In the genomic region with DNA sequence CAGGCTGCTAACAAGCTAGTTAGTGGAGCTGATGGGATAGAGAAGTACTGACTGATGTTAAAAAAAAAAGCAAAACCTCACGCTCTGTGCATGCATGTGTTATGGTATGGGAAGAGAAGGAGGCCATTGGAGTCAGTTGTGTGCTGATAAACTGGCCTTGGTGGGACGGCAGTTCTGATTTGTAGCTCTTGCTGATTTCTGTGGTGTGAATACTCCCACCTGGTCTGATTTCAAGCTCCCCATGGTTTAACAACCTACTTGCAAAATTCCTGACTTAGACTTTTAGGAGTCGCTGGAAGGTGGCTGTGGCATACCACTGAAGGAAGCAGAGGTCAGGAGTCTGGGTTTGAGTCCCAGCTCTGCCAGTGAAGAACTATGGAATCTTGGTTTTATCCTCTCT, we compare ENCODE assay signal across 13 cellular contexts. TPM values are rescaled to one million over a fixed set of nuclear protein-coding genes. Genes with fewer than 3 reads are reported as not detected.
DNase-seq lines count a peak whose midpoint lies in the region; ATAC-seq and TF ChIP-seq lines count a peak whose summit lies in the region.
"Had no signal": no experiment of that assay in that cellular context is flagged by ENCODE, and none has a peak within 500 bp of the region (broad histone marks: within the 10 kb centered on the region; RNA-seq: fewer than 3 reads in every experiment).

No MANE protein-coding gene starts in this region.

- H3K36me3 Mint-ChIP-seq in GM23338 (ENCODE audit: low read depth): no peaks in the 10 kb centered on the region

- no peaks in the 10 kb centered on the region for H3K9me3 Mint-ChIP-seq in GM23338

- ATAC-seq in GM23338 (no peak), GM21360 (IDR thresholded peaks at IDR 0.05; ENCODE audit: unreplicated experiment) (no peak), GM19023 (IDR thresholded peaks at IDR 0.05; ENCODE audit: unreplicated experiment) (no peak)

- no peak for TF ChIP-seq POLR2A in sigmoid colon (IDR thresholded peaks at IDR 0.05)

- DNase-seq in GM23338 (ENCODE audit: low spot score) (no peak), mesenteric fat pad (ENCODE audit: low spot score) (peak; percentile 28), sigmoid colon (peak; percentile 18), HuH-7 (ENCODE audit: low spot score) (no peak)
- DNase-seq: ACHN; CD4-positive, alpha-beta memory T cell; DMS153; GDM1 had no signal

- peak overlapping the region; percentile 59; the same call in 1 of the 2 replicates for H3K27ac Mint-ChIP-seq in GM23338

- H3K27me3 Mint-ChIP-seq in GM23338 (ENCODE audit: insufficient read depth, low read depth, poor library complexity): peaks cover 5% of the 10 kb centered on the region
- H3K27me3 Mint-ChIP-seq: CD4-positive, alpha-beta memory T cell had no signal

- no peaks in the 10 kb centered on the region for H3F3A ChIP-seq in GM23338 (replicated peaks; ENCODE audit: low read depth)

- no peak for TF ChIP-seq CTCF in GM23338 (conservative IDR thresholded peaks at IDR 0.05; ENCODE audit: low read depth in 2 of 2)
- no peak for TF ChIP-seq CTCF in KMS-11 (conservative IDR thresholded peaks at IDR 0.05; ENCODE audit: low read depth, low read length)
- no peak for TF ChIP-seq CTCF in sigmoid colon (IDR thresholded peaks at IDR 0.05)

- intact Hi-C loops in sigmoid colon (cut with DNase I): no loop called here

- H2AFZ ChIP-seq in GM23338 (no peak overlapping the region), KMS-11 (ENCODE audit: low read depth) (no peak overlapping the region)

- H3K4me1 Mint-ChIP-seq in GM23338: peaks cover 22% of the 10 kb centered on the region

- peaks cover 7% of the 10 kb centered on the region; the same call in 1 of the 2 replicates for H3K79me2 ChIP-seq in GM23338 (replicated peaks; ENCODE audit: insufficient read depth)
- H3K79me2 ChIP-seq in KMS-11 (ENCODE audit: insufficient read depth, low read depth): peaks cover 83% of the 10 kb centered on the region

- H3K27ac ChIP-seq in GM23338 (ENCODE audit: low read depth) (no peak overlapping the region), KMS-11 (no peak overlapping the region), sigmoid colon (no peak overlapping the region)
- H3K27ac ChIP-seq: C4-2B had no signal

- H4K20me1 ChIP-seq in GM23338 (replicated peaks; ENCODE audit: insufficient read depth) (no peaks in the 10 kb centered on the region), KMS-11 (ENCODE audit: insufficient read depth) (no peaks in the 10 kb centered on the region)

- H3K4me3 Mint-ChIP-seq in GM23338: no peak overlapping the region

- 95 to 96% methylated on average over 3 of the region's 3 CpGs for WGBS in sigmoid colon, 2 donors

- H3K4me2 ChIP-seq in GM23338 (no peak overlapping the region), KMS-11 (0 out of 2 replicates have a peak overlapping the region, but pooled peaks have one; percentile 75)

- TF ChIP-seq EP300 in sigmoid colon (IDR thresholded peaks at IDR 0.05): no peak

- H3K9me2 ChIP-seq in GM23338 (ENCODE audit: insufficient read depth): no peaks in the 10 kb centered on the region

- H3K36me3 ChIP-seq in GM23338 (ENCODE audit: insufficient read depth) (no peaks in the 10 kb centered on the region), KMS-11 (ENCODE audit: insufficient read depth) (no peaks in the 10 kb centered on the region; the same call in 1 of the 2 replicates), sigmoid colon (no peaks in the 10 kb centered on the region)
- H3K36me3 ChIP-seq: HAP-1 had no signal

- no peaks in the 10 kb centered on the region for H3K9me3 ChIP-seq in sigmoid colon
- H3K9me3 ChIP-seq: HAP-1 had no signal

- H3K27me3 ChIP-seq in GM23338 (ENCODE audit: insufficient read depth) (no peaks in the 10 kb centered on the region), KMS-11 (ENCODE audit: insufficient read depth, low read depth) (no peaks in the 10 kb centered on the region), sigmoid colon (no peaks in the 10 kb centered on the region)

- H3K4me1 ChIP-seq in GM23338 (ENCODE audit: insufficient read depth): peaks cover 16% of the 10 kb centered on the region
- H3K4me1 ChIP-seq in KMS-11 (ENCODE audit: low read depth, poor library complexity, severe bottlenecking): peaks cover 71% of the 10 kb centered on the region
- peaks cover 0 to 5% (median 0%) of the 10 kb centered on the region in 4 donors for H3K4me1 ChIP-seq in sigmoid colon

- H3K9ac ChIP-seq in KMS-11: no peak overlapping the region

- H3K4me3 ChIP-seq in GM23338: no peak overlapping the region
- no peak overlapping the region for H3K4me3 ChIP-seq in KMS-11 (IDR thresholded peaks at IDR 0.05; ENCODE audit: insufficient read depth, low read depth, low read length)
- no peak overlapping the region for H3K4me3 ChIP-seq in sigmoid colon
- H3K4me3 ChIP-seq: HAP-1 had no signal

TF ChIP-seq in GM23338, 12 proteins besides CTCF, POLR2A, EP300 and RAD21:
- TF ChIP-seq ZNF331 (CRISPR knock-in tag; IDR thresholded peaks at IDR 0.05; ENCODE audit: low read depth): no peak
- TF ChIP-seq, protein P1, sequence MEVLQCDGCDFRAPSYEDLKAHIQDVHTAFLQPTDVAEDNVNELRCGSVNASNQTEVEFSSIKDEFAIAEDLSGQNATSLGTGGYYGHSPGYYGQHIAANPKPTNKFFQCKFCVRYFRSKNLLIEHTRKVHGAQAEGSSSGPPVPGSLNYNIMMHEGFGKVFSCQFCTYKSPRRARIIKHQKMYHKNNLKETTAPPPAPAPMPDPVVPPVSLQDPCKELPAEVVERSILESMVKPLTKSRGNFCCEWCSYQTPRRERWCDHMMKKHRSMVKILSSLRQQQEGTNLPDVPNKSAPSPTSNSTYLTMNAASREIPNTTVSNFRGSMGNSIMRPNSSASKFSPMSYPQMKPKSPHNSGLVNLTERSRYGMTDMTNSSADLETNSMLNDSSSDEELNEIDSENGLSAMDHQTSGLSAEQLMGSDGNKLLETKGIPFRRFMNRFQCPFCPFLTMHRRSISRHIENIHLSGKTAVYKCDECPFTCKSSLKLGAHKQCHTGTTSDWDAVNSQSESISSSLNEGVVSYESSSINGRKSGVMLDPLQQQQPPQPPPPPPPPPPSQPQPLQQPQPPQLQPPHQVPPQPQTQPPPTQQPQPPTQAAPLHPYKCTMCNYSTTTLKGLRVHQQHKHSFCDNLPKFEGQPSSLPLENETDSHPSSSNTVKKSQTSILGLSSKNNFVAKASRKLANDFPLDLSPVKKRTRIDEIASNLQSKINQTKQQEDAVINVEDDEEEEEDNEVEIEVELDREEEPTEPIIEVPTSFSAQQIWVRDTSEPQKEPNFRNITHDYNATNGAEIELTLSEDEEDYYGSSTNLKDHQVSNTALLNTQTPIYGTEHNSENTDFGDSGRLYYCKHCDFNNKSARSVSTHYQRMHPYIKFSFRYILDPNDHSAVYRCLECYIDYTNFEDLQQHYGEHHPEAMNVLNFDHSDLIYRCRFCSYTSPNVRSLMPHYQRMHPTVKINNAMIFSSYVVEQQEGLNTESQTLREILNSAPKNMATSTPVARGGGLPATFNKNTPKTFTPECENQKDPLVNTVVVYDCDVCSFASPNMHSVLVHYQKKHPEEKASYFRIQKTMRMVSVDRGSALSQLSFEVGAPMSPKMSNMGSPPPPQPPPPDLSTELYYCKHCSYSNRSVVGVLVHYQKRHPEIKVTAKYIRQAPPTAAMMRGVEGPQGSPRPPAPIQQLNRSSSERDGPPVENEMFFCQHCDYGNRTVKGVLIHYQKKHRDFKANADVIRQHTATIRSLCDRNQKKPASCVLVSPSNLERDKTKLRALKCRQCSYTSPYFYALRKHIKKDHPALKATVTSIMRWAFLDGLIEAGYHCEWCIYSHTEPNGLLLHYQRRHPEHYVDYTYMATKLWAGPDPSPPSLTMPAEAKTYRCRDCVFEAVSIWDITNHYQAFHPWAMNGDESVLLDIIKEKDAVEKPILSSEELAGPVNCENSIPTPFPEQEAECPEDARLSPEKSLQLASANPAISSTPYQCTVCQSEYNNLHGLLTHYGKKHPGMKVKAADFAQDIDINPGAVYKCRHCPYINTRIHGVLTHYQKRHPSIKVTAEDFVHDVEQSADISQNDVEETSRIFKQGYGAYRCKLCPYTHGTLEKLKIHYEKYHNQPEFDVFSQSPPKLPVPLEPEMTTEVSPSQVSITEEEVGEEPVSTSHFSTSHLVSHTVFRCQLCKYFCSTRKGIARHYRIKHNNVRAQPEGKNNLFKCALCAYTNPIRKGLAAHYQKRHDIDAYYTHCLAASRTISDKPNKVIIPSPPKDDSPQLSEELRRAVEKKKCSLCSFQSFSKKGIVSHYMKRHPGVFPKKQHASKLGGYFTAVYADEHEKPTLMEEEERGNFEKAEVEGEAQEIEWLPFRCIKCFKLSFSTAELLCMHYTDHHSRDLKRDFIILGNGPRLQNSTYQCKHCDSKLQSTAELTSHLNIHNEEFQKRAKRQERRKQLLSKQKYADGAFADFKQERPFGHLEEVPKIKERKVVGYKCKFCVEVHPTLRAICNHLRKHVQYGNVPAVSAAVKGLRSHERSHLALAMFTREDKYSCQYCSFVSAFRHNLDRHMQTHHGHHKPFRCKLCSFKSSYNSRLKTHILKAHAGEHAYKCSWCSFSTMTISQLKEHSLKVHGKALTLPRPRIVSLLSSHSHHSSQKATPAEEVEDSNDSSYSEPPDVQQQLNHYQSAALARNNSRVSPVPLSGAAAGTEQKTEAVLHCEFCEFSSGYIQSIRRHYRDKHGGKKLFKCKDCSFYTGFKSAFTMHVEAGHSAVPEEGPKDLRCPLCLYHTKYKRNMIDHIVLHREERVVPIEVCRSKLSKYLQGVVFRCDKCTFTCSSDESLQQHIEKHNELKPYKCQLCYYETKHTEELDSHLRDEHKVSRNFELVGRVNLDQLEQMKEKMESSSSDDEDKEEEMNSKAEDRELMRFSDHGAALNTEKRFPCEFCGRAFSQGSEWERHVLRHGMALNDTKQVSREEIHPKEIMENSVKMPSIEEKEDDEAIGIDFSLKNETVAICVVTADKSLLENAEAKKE (CRISPR knock-in tag; IDR thresholded peaks at IDR 0.05): no peak
- TF ChIP-seq POLR2AphosphoS5 (IDR thresholded peaks at IDR 0.05; ENCODE audit: low read depth): no peak
- no peak for TF ChIP-seq JUNB (IDR thresholded peaks at IDR 0.05; ENCODE audit: unreplicated experiment)
- TF ChIP-seq ZNF114 (CRISPR knock-in tag; IDR thresholded peaks at IDR 0.05): no peak
- no peak for TF ChIP-seq EZH2phosphoT487 (IDR thresholded peaks at IDR 0.05; ENCODE audit: unreplicated experiment)
- no peak for TF ChIP-seq STAT1 (IDR thresholded peaks at IDR 0.05; ENCODE audit: unreplicated experiment)
- no peak for TF ChIP-seq CREB1 (CRISPR knock-in tag; IDR thresholded peaks at IDR 0.05; ENCODE audit: low read depth)

RNA-seq across cellular contexts. Expression of a gene that starts 15.2 kb away (rescaled TPM):
- 3.3 and 7.2 TPM in 2 replicates for total RNA-seq in GM23338 (2014; rRNA removed; shearing (Covaris generic))
- polyA plus RNA-seq in GM23338 (2016; fragmentation: Nextera tagmentation; extraction: Ambion mirVana) (4.6 TPM in 2 replicates), sigmoid colon (10 to 100 TPM in 1 of 3 donors, 1 to 10 TPM in 2; 7.2 to 11.5 (median 7.6) TPM)
- total RNA-seq in mesenteric fat pad (16.5 TPM), sigmoid colon (10 to 100 TPM in 1 of 4 donors, 1 to 10 TPM in 3; 7.2 to 10.2 (median 8.7) TPM)

Comparison
In these comparisons a context has a peak if more than half of its experiments do, and no peak if none do; other contexts are left out.
1. DNase-seq: peak in mesenteric fat pad (single experiment) and sigmoid colon (single experiment); none in GM23338 (single experiment) and HuH-7 (single experiment).